Comparison of ENCODE assay signal across 11 cellular contexts in genomic region chr15:77059761-77060345, GRCh38. TPM values are rescaled to one million over a fixed set of nuclear protein-coding genes. Genes with fewer than 3 reads are reported as not detected.
DNase-seq lines count a peak whose midpoint lies in the region; ATAC-seq and TF ChIP-seq lines count a peak whose summit lies in the region.
"Had no signal": no experiment of that assay in that cellular context is flagged by ENCODE, and none has a peak within 500 bp of the region (broad histone marks: within the 10 kb centered on the region; RNA-seq: fewer than 3 reads in every experiment).

No MANE protein-coding gene starts in this region.

- CTCF ChIA-PET in activated CD4-positive, alpha-beta T cell treated with anti-CD3 and anti-CD28 coated beads for 36 hours (lab: Charles Lee) = interaction anchor here (0.6 to 1.9 kb wide), 11 partner anchors 8 to 758 kb away, joined by 3 to 5 read pairs (median 3); partner anchors contain the start of gene TSPAN3

- no peaks in the 10 kb centered on the region for H3K9me3 Mint-ChIP-seq in activated CD4-positive, alpha-beta T cell treated with anti-CD3 and anti-CD28 coated beads for 36 hours (ENCODE audit: low read depth)
- H3K9me3 Mint-ChIP-seq: activated T-helper 17 cell treated with anti-CD3 and anti-CD28 coated beads, Interleukin-2, amount 50 U/mL, for 72 hours had no signal

- POLR2A ChIA-PET in activated CD4-positive, alpha-beta T cell treated with anti-CD3 and anti-CD28 coated beads for 36 hours (lab: Charles Lee) = interaction anchor here (0.6 to 1.2 kb wide), 4 partner anchors 11 to 303 kb away, joined by 3 to 15 read pairs (median 3); partner anchors contain the start of gene TSPAN3

- no peak for TF ChIP-seq CTCF in ascending aorta (IDR thresholded peaks at IDR 0.05)

- intact Hi-C loops in activated CD4-positive, alpha-beta T cell treated with anti-CD3 and anti-CD28 coated beads for 36 hours (cut with DNase I, micrococcal nuclease) = no loop called here
- intact Hi-C loops in ascending aorta (cut with DNase I) = no loop called here

- no peaks in the 10 kb centered on the region for H3K36me3 ChIP-seq in ascending aorta

- no peaks in the 10 kb centered on the region for H3K9me3 ChIP-seq in ascending aorta

- H3K4me3 Mint-ChIP-seq in activated CD4-positive, alpha-beta T cell treated with anti-CD3 and anti-CD28 coated beads for 36 hours = no peak overlapping the region
- H3K4me3 Mint-ChIP-seq: activated T-helper 17 cell treated with anti-CD3 and anti-CD28 coated beads, Interleukin-2, amount 50 U/mL, for 72 hours had no signal

- peaks cover 52% of the 10 kb centered on the region for H3K4me1 Mint-ChIP-seq in activated CD4-positive, alpha-beta T cell treated with anti-CD3 and anti-CD28 coated beads for 36 hours

- H3K4me3 ChIP-seq in ascending aorta = no peak overlapping the region

- H3K36me3 Mint-ChIP-seq in activated CD4-positive, alpha-beta T cell treated with anti-CD3 and anti-CD28 coated beads for 36 hours (ENCODE audit: low read depth) = peaks cover 2% of the 10 kb centered on the region

- no peak overlapping the region for H3K27ac Mint-ChIP-seq in activated CD4-positive, alpha-beta T cell treated with anti-CD3 and anti-CD28 coated beads for 36 hours
- H3K27ac Mint-ChIP-seq: activated T-helper 17 cell treated with anti-CD3 and anti-CD28 coated beads, Interleukin-2, amount 50 U/mL, for 72 hours had no signal

- H3K27me3 ChIP-seq in ascending aorta = no peaks in the 10 kb centered on the region

- H3K27ac ChIP-seq in angular gyrus (ENCODE audit: low read depth, low read length) = peak overlapping the region; percentile 51
- no peak overlapping the region for H3K27ac ChIP-seq in ascending aorta

- H3K4me1 ChIP-seq in ascending aorta = peaks cover 5 to 27% of the 10 kb centered on the region in 2 donors

- no peak for DNase-seq in activated CD4-positive, alpha-beta T cell treated with anti-CD3 and anti-CD28 coated beads for 36 hours
- no peak for DNase-seq in activated CD4-positive, alpha-beta T cell treated with anti-CD3 and anti-CD28 coated beads for 48 hours
- DNase-seq in smooth muscle cell of the brain vasculature (ENCODE audit: low read depth, low spot score) = peak; percentile 4
- no peak for DNase-seq in ascending aorta (ENCODE audit: low spot score in 2 of 2)
- no peak for DNase-seq in iPS-NIHi7 (ENCODE audit: extremely low spot score)
- DNase-seq: NCI-H1930 had no signal

- H3K27me3 Mint-ChIP-seq in activated CD4-positive, alpha-beta T cell treated with anti-CD3 and anti-CD28 coated beads for 36 hours = no peaks in the 10 kb centered on the region
- H3K27me3 Mint-ChIP-seq: activated T-helper 17 cell treated with anti-CD3 and anti-CD28 coated beads, Interleukin-2, amount 50 U/mL, for 72 hours had no signal

- peak; percentile 43 for ATAC-seq in activated CD4-positive, alpha-beta T cell treated with anti-CD3 and anti-CD28 coated beads for 36 hours
- ATAC-seq in HG02763 (IDR thresholded peaks at IDR 0.05; ENCODE audit: unreplicated experiment) (peak; percentile 55), HG02973 (IDR thresholded peaks at IDR 0.05; ENCODE audit: unreplicated experiment) (no peak)
- ATAC-seq: activated T-helper 17 cell treated with anti-CD3 and anti-CD28 coated beads, Interleukin-2, amount 50 U/mL, for 72 hours; esophagus mucosa had no signal

RNA-seq across cellular contexts. Expression of gene TSPAN3, which starts 11.1 kb away (rescaled TPM):
- total RNA-seq in activated CD4-positive, alpha-beta T cell treated with anti-CD3 and anti-CD28 coated beads for 36 hours = 10 to 100 TPM; 26.2 to 28.4 TPM
- 98.2 TPM for total RNA-seq in ascending aorta
